In the genomic region with DNA sequence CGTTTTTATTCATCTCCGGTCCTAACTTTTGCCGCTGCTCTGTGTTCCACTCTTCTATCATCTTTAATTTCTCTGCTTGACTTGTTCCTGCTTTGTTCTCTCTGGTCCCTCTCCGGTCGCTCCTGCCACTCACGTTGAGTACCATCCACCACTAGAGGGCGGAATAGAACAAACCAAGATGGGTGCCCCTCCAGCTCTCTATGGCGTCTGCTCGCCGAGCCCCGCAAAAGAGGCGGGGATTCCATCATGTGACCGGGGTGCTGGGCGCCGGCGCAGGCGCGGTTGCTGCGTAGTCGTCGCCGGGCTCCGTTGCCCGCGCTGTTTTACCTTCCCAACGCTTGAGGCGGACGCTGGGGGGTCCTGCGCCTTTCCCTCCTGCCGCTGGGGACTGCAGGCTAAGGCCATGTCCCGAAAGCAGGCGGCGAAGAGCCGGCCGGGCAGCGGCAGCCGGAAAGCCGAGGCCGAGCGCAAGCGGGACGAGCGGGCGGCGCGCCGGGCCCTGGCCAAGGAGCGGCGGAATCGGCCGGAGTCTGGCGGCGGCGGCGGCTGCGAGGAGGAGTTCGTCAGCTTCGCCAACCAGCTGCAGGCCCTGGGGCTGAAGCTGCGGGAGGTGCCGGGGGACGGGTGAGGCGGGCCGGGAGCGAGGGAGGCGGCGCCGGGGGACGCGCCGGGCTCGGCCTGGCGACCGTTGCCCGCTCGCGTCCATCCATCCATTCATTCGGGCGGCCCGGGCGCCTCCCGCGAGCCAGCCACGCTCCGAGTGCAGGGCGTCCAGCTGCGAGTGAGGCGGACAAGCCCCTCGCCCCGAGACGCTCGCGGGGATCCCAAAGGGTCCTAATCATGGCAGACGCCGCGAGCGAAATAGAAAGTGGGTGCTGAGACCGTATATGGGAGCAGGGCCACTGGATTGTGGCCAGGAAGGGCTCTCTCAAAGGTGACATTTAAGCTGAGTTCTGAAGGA, we compare ENCODE assay signal across 1 cellular context.
TF ChIP-seq lines count a peak whose summit lies in the region.

A gene with protein sequence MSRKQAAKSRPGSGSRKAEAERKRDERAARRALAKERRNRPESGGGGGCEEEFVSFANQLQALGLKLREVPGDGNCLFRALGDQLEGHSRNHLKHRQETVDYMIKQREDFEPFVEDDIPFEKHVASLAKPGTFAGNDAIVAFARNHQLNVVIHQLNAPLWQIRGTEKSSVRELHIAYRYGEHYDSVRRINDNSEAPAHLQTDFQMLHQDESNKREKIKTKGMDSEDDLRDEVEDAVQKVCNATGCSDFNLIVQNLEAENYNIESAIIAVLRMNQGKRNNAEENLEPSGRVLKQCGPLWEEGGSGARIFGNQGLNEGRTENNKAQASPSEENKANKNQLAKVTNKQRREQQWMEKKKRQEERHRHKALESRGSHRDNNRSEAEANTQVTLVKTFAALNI (plus strand): TSS at position 285 of the 961 bp plus-strand sequence. CDS start 119 bp downstream, at position 404.

TF ChIP-seq in HepG2, 621 proteins besides CTCF, POLR2A, EP300 and RAD21 (continued from another document and continues in another):
- TF ChIP-seq ZNF709 (CRISPR knock-in tag; IDR thresholded peaks at IDR 0.05) = peak; percentile 67
- peak; percentile 96 for TF ChIP-seq ZFY (CRISPR knock-in tag; IDR thresholded peaks at IDR 0.05)
- TF ChIP-seq ZNF724P (CRISPR knock-in tag; IDR thresholded peaks at IDR 0.05; ENCODE audit: borderline replicate concordance) = no peak
- no peak for TF ChIP-seq ZBTB1 (CRISPR knock-in tag; IDR thresholded peaks at IDR 0.05; ENCODE audit: borderline replicate concordance)
- no peak; the same call in 1 of the 2 replicates for TF ChIP-seq NCOA2 (CRISPR knock-in tag; IDR thresholded peaks at IDR 0.05)
- TF ChIP-seq PRPF4 (IDR thresholded peaks at IDR 0.05; ENCODE audit: low read depth, low read length, poor library complexity, severe bottlenecking) = no peak
- TF ChIP-seq EZH2 (conservative IDR thresholded peaks at IDR 0.05; ENCODE audit: low read depth, low read length) = no peak
- TF ChIP-seq, protein P1, sequence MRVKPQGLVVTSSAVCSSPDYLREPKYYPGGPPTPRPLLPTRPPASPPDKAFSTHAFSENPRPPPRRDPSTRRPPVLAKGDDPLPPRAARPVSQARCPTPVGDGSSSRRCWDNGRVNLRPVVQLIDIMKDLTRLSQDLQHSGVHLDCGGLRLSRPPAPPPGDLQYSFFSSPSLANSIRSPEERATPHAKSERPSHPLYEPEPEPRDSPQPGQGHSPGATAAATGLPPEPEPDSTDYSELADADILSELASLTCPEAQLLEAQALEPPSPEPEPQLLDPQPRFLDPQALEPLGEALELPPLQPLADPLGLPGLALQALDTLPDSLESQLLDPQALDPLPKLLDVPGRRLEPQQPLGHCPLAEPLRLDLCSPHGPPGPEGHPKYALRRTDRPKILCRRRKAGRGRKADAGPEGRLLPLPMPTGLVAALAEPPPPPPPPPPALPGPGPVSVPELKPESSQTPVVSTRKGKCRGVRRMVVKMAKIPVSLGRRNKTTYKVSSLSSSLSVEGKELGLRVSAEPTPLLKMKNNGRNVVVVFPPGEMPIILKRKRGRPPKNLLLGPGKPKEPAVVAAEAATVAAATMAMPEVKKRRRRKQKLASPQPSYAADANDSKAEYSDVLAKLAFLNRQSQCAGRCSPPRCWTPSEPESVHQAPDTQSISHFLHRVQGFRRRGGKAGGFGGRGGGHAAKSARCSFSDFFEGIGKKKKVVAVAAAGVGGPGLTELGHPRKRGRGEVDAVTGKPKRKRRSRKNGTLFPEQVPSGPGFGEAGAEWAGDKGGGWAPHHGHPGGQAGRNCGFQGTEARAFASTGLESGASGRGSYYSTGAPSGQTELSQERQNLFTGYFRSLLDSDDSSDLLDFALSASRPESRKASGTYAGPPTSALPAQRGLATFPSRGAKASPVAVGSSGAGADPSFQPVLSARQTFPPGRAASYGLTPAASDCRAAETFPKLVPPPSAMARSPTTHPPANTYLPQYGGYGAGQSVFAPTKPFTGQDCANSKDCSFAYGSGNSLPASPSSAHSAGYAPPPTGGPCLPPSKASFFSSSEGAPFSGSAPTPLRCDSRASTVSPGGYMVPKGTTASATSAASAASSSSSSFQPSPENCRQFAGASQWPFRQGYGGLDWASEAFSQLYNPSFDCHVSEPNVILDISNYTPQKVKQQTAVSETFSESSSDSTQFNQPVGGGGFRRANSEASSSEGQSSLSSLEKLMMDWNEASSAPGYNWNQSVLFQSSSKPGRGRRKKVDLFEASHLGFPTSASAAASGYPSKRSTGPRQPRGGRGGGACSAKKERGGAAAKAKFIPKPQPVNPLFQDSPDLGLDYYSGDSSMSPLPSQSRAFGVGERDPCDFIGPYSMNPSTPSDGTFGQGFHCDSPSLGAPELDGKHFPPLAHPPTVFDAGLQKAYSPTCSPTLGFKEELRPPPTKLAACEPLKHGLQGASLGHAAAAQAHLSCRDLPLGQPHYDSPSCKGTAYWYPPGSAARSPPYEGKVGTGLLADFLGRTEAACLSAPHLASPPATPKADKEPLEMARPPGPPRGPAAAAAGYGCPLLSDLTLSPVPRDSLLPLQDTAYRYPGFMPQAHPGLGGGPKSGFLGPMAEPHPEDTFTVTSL (CRISPR knock-in tag; IDR thresholded peaks at IDR 0.05; ENCODE audit: borderline replicate concordance) = no peak
- TF ChIP-seq ZNF674 (CRISPR knock-in tag; IDR thresholded peaks at IDR 0.05; ENCODE audit: low read depth) = 0 out of 2 replicates have a peak, but pooled peaks have one; percentile 44
- no peak for TF ChIP-seq SMARCE1 (IDR thresholded peaks at IDR 0.05; ENCODE audit: borderline replicate concordance)
- TF ChIP-seq, protein P2, sequence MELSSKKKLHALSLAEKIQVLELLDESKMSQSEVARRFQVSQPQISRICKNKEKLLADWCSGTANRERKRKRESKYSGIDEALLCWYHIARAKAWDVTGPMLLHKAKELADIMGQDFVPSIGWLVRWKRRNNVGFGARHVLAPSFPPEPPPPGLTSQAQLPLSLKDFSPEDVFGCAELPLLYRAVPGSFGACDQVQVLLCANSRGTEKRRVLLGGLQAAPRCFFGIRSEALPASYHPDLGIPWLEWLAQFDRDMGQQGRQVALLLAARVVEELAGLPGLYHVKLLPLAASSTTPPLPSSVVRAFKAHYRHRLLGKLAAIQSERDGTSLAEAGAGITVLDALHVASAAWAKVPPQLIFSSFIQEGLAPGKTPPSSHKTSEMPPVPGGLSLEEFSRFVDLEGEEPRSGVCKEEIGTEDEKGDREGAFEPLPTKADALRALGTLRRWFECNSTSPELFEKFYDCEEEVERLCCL (CRISPR knock-in tag; IDR thresholded peaks at IDR 0.05; ENCODE audit: borderline replicate concordance) = no peak
- no peak; the same call in 1 of the 2 replicates for TF ChIP-seq ZSCAN30 (CRISPR knock-in tag; IDR thresholded peaks at IDR 0.05)
- TF ChIP-seq ZNF430 (CRISPR knock-in tag; IDR thresholded peaks at IDR 0.05) = no peak
- TF ChIP-seq, protein P3, sequence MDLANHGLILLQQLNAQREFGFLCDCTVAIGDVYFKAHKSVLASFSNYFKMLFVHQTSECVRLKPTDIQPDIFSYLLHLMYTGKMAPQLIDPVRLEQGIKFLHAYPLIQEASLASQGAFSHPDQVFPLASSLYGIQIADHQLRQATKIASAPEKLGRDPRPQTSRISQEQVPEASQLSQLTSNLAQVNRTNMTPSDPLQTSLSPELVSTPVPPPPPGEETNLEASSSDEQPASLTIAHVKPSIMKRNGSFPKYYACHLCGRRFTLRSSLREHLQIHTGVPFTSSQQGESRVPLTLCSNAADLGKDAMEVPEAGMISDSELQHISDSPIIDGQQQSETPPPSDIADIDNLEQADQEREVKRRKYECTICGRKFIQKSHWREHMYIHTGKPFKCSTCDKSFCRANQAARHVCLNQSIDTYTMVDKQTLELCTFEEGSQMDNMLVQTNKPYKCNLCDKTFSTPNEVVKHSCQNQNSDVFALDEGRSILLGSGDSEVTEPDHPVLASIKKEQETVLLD (CRISPR knock-in tag; IDR thresholded peaks at IDR 0.05; ENCODE audit: low read depth) = peak; percentile 78
- TF ChIP-seq SP1 (IDR thresholded peaks at IDR 0.05) = no peak
- peak; percentile 68 for TF ChIP-seq SP1 (CRISPR knock-in tag; IDR thresholded peaks at IDR 0.05)
- TF ChIP-seq, protein P4, sequence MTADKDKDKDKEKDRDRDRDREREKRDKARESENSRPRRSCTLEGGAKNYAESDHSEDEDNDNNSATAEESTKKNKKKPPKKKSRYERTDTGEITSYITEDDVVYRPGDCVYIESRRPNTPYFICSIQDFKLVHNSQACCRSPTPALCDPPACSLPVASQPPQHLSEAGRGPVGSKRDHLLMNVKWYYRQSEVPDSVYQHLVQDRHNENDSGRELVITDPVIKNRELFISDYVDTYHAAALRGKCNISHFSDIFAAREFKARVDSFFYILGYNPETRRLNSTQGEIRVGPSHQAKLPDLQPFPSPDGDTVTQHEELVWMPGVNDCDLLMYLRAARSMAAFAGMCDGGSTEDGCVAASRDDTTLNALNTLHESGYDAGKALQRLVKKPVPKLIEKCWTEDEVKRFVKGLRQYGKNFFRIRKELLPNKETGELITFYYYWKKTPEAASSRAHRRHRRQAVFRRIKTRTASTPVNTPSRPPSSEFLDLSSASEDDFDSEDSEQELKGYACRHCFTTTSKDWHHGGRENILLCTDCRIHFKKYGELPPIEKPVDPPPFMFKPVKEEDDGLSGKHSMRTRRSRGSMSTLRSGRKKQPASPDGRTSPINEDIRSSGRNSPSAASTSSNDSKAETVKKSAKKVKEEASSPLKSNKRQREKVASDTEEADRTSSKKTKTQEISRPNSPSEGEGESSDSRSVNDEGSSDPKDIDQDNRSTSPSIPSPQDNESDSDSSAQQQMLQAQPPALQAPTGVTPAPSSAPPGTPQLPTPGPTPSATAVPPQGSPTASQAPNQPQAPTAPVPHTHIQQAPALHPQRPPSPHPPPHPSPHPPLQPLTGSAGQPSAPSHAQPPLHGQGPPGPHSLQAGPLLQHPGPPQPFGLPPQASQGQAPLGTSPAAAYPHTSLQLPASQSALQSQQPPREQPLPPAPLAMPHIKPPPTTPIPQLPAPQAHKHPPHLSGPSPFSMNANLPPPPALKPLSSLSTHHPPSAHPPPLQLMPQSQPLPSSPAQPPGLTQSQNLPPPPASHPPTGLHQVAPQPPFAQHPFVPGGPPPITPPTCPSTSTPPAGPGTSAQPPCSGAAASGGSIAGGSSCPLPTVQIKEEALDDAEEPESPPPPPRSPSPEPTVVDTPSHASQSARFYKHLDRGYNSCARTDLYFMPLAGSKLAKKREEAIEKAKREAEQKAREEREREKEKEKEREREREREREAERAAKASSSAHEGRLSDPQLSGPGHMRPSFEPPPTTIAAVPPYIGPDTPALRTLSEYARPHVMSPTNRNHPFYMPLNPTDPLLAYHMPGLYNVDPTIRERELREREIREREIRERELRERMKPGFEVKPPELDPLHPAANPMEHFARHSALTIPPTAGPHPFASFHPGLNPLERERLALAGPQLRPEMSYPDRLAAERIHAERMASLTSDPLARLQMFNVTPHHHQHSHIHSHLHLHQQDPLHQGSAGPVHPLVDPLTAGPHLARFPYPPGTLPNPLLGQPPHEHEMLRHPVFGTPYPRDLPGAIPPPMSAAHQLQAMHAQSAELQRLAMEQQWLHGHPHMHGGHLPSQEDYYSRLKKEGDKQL (CRISPR knock-in tag; IDR thresholded peaks at IDR 0.05; ENCODE audit: low read depth) = no peak
- TF ChIP-seq ZFP36 (IDR thresholded peaks at IDR 0.05; ENCODE audit: borderline replicate concordance, low read depth, low read length, partially characterized antibody) = no peak
- no peak for TF ChIP-seq HMG20A (CRISPR knock-in tag; IDR thresholded peaks at IDR 0.05; ENCODE audit: borderline replicate concordance)
- TF ChIP-seq KAT8 (CRISPR knock-in tag; IDR thresholded peaks at IDR 0.05) = peak; percentile 89
- peak; percentile 55 for TF ChIP-seq MXD4 (CRISPR knock-in tag; IDR thresholded peaks at IDR 0.05)
- TF ChIP-seq, protein P5, sequence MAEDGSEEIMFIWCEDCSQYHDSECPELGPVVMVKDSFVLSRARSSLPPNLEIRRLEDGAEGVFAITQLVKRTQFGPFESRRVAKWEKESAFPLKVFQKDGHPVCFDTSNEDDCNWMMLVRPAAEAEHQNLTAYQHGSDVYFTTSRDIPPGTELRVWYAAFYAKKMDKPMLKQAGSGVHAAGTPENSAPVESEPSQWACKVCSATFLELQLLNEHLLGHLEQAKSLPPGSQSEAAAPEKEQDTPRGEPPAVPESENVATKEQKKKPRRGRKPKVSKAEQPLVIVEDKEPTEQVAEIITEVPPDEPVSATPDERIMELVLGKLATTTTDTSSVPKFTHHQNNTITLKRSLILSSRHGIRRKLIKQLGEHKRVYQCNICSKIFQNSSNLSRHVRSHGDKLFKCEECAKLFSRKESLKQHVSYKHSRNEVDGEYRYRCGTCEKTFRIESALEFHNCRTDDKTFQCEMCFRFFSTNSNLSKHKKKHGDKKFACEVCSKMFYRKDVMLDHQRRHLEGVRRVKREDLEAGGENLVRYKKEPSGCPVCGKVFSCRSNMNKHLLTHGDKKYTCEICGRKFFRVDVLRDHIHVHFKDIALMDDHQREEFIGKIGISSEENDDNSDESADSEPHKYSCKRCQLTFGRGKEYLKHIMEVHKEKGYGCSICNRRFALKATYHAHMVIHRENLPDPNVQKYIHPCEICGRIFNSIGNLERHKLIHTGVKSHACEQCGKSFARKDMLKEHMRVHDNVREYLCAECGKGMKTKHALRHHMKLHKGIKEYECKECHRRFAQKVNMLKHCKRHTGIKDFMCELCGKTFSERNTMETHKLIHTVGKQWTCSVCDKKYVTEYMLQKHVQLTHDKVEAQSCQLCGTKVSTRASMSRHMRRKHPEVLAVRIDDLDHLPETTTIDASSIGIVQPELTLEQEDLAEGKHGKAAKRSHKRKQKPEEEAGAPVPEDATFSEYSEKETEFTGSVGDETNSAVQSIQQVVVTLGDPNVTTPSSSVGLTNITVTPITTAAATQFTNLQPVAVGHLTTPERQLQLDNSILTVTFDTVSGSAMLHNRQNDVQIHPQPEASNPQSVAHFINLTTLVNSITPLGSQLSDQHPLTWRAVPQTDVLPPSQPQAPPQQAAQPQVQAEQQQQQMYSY (CRISPR knock-in tag; IDR thresholded peaks at IDR 0.05) = peak; percentile 38; the same call in 1 of the 2 replicates
- TF ChIP-seq PHF8 (CRISPR knock-in tag; IDR thresholded peaks at IDR 0.05) = peak; percentile 95
- no peak; the same call in 1 of the 2 replicates for TF ChIP-seq RXRA (CRISPR knock-in tag; IDR thresholded peaks at IDR 0.05)
- peak; percentile 47 for TF ChIP-seq FOXO1 (CRISPR knock-in tag; IDR thresholded peaks at IDR 0.05)
- TF ChIP-seq SIN3A (IDR thresholded peaks at IDR 0.05; ENCODE audit: borderline replicate concordance, low read depth, low read length) = no peak
- peak; percentile 95; the same call in 1 of the 2 replicates for TF ChIP-seq GLI4 (CRISPR knock-in tag; IDR thresholded peaks at IDR 0.05; ENCODE audit: borderline replicate concordance)
- TF ChIP-seq ZNF619 (CRISPR knock-in tag; IDR thresholded peaks at IDR 0.05) = no peak; the same call in 1 of the 2 replicates
- TF ChIP-seq, protein P6, sequence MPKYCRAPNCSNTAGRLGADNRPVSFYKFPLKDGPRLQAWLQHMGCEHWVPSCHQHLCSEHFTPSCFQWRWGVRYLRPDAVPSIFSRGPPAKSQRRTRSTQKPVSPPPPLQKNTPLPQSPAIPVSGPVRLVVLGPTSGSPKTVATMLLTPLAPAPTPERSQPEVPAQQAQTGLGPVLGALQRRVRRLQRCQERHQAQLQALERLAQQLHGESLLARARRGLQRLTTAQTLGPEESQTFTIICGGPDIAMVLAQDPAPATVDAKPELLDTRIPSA (CRISPR knock-in tag; IDR thresholded peaks at IDR 0.05; ENCODE audit: borderline replicate concordance) = no peak
- no peak for TF ChIP-seq ZNF354B (CRISPR knock-in tag; IDR thresholded peaks at IDR 0.05)
- TF ChIP-seq HDAC6 (IDR thresholded peaks at IDR 0.05; ENCODE audit: low read depth, low read length) = no peak
